Comparison of ENCODE assay signal across 11 cellular contexts in the genomic region with DNA sequence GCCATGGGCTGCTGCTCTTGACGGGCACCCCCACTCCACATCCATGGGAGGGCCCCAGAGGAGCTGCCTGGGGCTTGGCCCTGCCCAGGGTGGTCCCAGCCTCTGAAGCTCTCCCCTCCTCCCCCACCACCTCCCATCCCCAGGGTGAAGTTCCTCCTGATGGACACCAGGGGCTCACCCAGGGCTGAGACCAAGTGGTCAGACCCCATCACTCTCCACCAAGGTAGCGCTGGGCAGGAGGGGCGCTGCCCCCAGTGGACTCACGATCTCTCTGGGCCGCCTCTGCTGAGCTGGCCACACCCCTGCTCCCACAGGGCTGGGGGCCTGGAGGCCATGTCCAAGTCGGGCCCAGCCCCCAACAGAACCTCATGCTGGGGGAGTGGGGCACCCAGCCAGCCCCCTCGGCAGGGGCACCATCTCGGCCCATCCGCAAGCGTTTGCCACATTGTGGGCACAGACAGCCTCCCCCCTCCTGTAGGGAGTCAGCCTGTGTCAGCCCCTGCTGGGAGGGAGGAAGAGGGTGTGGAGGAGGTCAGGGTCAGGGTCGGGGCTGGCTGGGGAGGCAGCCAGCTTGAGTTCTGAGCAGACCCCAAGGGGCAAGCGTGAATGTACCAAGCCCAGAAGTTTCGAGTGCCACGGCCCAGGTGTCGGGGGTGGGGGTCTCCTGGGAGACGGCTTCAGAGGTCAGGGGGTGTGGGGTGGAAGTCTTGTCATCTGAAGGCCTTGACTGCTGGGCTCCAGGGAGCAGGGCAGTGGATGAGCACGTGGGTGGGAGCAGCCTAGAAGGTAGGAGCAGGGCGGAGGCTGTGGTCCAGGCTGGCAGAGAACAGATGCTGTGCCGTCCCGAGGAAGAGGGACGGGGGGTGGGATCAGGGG. TPM values are rescaled to one million over a fixed set of nuclear protein-coding genes. Genes with fewer than 3 reads are reported as not detected.
DNase-seq lines count a peak whose midpoint lies in the region; ATAC-seq and TF ChIP-seq lines count a peak whose summit lies in the region.
"Had no signal": no experiment of that assay in that cellular context is flagged by ENCODE, and none has a peak within 500 bp of the region (broad histone marks: within the 10 kb centered on the region; RNA-seq: fewer than 3 reads in every experiment).

No MANE protein-coding gene starts in this region.

- no peaks in the 10 kb centered on the region for H3K36me3 ChIP-seq in Karpas-422 (ENCODE audit: insufficient read depth, low read length)
- no peaks in the 10 kb centered on the region for H3K36me3 ChIP-seq in endodermal cell (ENCODE audit: control insufficient read depth, insufficient read depth, low read length)

- H3K9me3 ChIP-seq in Karpas-422 (ENCODE audit: low read length) = no peaks in the 10 kb centered on the region
- H3K9me3 ChIP-seq in endodermal cell (ENCODE audit: control insufficient read depth, low read length) = no peaks in the 10 kb centered on the region

- no peak overlapping the region for H3K4me2 ChIP-seq in Karpas-422 (ENCODE audit: low read depth, low read length, poor library complexity, severe bottlenecking)

- H3K27ac ChIP-seq in Karpas-422 (ENCODE audit: low read length) (no peak overlapping the region), endodermal cell (ENCODE audit: low read depth, low read length) (no peak overlapping the region)

- 27 to 76% methylated on average over 2 to 21 of the region's 21 CpGs for WGBS in endodermal cell (ENCODE audit: insufficient coverage in 1 of 2, insufficient read length in 1 of 2), 2 experiments

- H3K9me3 Mint-ChIP-seq in endodermal cell = no peaks in the 10 kb centered on the region
- H3K9me3 Mint-ChIP-seq: memory B cell had no signal

- H3K4me3 Mint-ChIP-seq in endodermal cell = no peak overlapping the region
- H3K4me3 Mint-ChIP-seq: B cell, memory B cell had no signal

- H3K36me3 Mint-ChIP-seq in endodermal cell (ENCODE audit: low read depth) = no peaks in the 10 kb centered on the region
- H3K36me3 Mint-ChIP-seq: memory B cell had no signal

- H2AFZ ChIP-seq in Karpas-422 (ENCODE audit: low read length) = no peak overlapping the region

- H3K4me3 ChIP-seq in Karpas-422 (ENCODE audit: low read length) (no peak overlapping the region), endodermal cell (ENCODE audit: low read length) (no peak overlapping the region)

- no peak overlapping the region for H3K9ac ChIP-seq in Karpas-422 (ENCODE audit: low read length)
- H3K9ac ChIP-seq in endodermal cell (ENCODE audit: extremely low read depth, low read length, poor library complexity, severe bottlenecking) = no peak overlapping the region

- H3K4me1 ChIP-seq in Karpas-422 (ENCODE audit: low read length) = no peaks in the 10 kb centered on the region
- peaks cover 3% of the 10 kb centered on the region for H3K4me1 ChIP-seq in endodermal cell (ENCODE audit: control insufficient read depth, insufficient read depth, low read length)

- H3K79me2 ChIP-seq in Karpas-422 (ENCODE audit: low read length) = no peaks in the 10 kb centered on the region

- H3K27me3 Mint-ChIP-seq in endodermal cell (ENCODE audit: insufficient read depth) = no peaks in the 10 kb centered on the region
- H3K27me3 Mint-ChIP-seq: B cell had no signal

- no peaks in the 10 kb centered on the region for H4K20me1 ChIP-seq in Karpas-422 (ENCODE audit: insufficient read depth, low read depth, low read length)

- ATAC-seq in HG02870 (IDR thresholded peaks at IDR 0.05; ENCODE audit: unreplicated experiment) (no peak), GM19324 (IDR thresholded peaks at IDR 0.05; ENCODE audit: low FRiP score, unreplicated experiment) (no peak)

- peaks cover 4% of the 10 kb centered on the region for H3K4me1 Mint-ChIP-seq in endodermal cell
- H3K4me1 Mint-ChIP-seq: B cell, memory B cell had no signal

- DNase-seq in NCI-H82 (lab: John Stamatoyannopoulos, UW) = peak; percentile 27
- DNase-seq in NCI-H82 treated with DMSO at 0.1 percent for 48 hours (lab: John Stamatoyannopoulos, UW; ENCODE audit: unreplicated experiment) = no peak
- peak; percentile 45 for DNase-seq in Karpas-422
- peak; percentile 87 for DNase-seq in endodermal cell
- peak; percentile 21 for DNase-seq in retina
- DNase-seq in NCI-H526 treated with DMSO at 0.1 percent for 48 hours (lab: John Stamatoyannopoulos, UW) = no peak
- DNase-seq: KG1 had no signal

- no peaks in the 10 kb centered on the region for H3K9me2 ChIP-seq in Karpas-422 (replicated peaks; ENCODE audit: insufficient read depth, low read length)

- no peaks in the 10 kb centered on the region for H3K27me3 ChIP-seq in Karpas-422 (ENCODE audit: low read length)
- no peaks in the 10 kb centered on the region for H3K27me3 ChIP-seq in endodermal cell (ENCODE audit: control insufficient read depth, insufficient read depth, low read length, poor library complexity, severe bottlenecking)

- TF ChIP-seq CTCF in endodermal cell (conservative IDR thresholded peaks at IDR 0.05) = peak; percentile 73

- H3K27ac Mint-ChIP-seq in endodermal cell = no peak overlapping the region
- H3K27ac Mint-ChIP-seq: B cell, memory B cell had no signal

RNA-seq across cellular contexts. Expression of gene UPK3B, which starts 2.8 kb away (rescaled TPM):
- total RNA-seq in Karpas-422 (2014; rRNA removed; shearing (Covaris generic); ENCODE audit: low replicate concordance) = 0.26 TPM in 1 of 2 replicates, not detected in the other
- 1 to 10 TPM; 1.2 to 2.3 TPM for total RNA-seq in endodermal cell
- polyA plus RNA-seq in endodermal cell (2013, experiment 1 of 2) = 0.39 TPM
- 0.66 TPM for polyA plus RNA-seq in endodermal cell (2013, experiment 2 of 2)

RNA-seq across cellular contexts. Expression of gene SPDYE16, which starts 29.9 kb away (rescaled TPM):
- not detected in 2 replicates for total RNA-seq in Karpas-422 (2014; rRNA removed; shearing (Covaris generic); ENCODE audit: low replicate concordance)
- under 1 TPM in 1 of 2 donors, not detected in 1; 0.37 TPM for total RNA-seq in endodermal cell
- not detected for polyA plus RNA-seq in endodermal cell (2013, experiment 1 of 2)
- not detected for polyA plus RNA-seq in endodermal cell (2013, experiment 2 of 2)

RNA-seq across cellular contexts. Expression of gene DTX2, which starts 51.7 kb away (rescaled TPM):
- 17.0 and 26.5 TPM in 2 replicates for total RNA-seq in Karpas-422 (2014; rRNA removed; shearing (Covaris generic); ENCODE audit: low replicate concordance)
- 10 to 100 TPM; 34.1 to 38.3 TPM for total RNA-seq in endodermal cell
- polyA plus RNA-seq in endodermal cell (2013, experiment 1 of 2) = 16.5 TPM
- polyA plus RNA-seq in endodermal cell (2013, experiment 2 of 2) = 18.1 TPM

Comparison
In these comparisons a context has a peak if more than half of its experiments do, and no peak if none do; other contexts are left out.
1. DNase-seq: peak in NCI-H82 (single experiment), Karpas-422 (single experiment), endodermal cell (single experiment) and retina (single experiment); none in NCI-H82 treated with DMSO at 0.1 percent for 48 hours (single experiment) and NCI-H526 treated with DMSO at 0.1 percent for 48 hours (single experiment).